25 cellular contexts compared by ENCODE assay signal in genomic region chr6:140002406-140003022, GRCh38.
A peak's percentile ranks its signal among the peaks of the same experiment; 100 is the strongest.
DNase-seq lines count a peak whose midpoint lies in the region; ATAC-seq and TF ChIP-seq lines count a peak whose summit lies in the region.
"Had no signal": no experiment of that assay in that cellular context is flagged by ENCODE, and none has a peak within 500 bp of the region (broad histone marks: within the 10 kb centered on the region; RNA-seq: fewer than 3 reads in every experiment).

No MANE protein-coding gene starts in this region.

- no peak overlapping the region for H2AFZ ChIP-seq in GM23248

- no peaks in the 10 kb centered on the region for H3K9me2 ChIP-seq in GM23248 (ENCODE audit: insufficient read depth)

- no peaks in the 10 kb centered on the region for H3K79me2 ChIP-seq in GM23248 (ENCODE audit: insufficient read depth)

- H3K4me1 ChIP-seq in GM23248 (ENCODE audit: insufficient read depth) = peaks cover 37% of the 10 kb centered on the region
- H3K4me1 ChIP-seq: right atrium auricular region had no signal

- no peaks in the 10 kb centered on the region for H3K9me3 Mint-ChIP-seq in activated CD8-positive, alpha-beta memory T cell treated with anti-CD3 and anti-CD28 coated beads, Interleukin-2, amount 10 ng/mL, durations not matched to agents 7 days and 5 days (ENCODE audit: low read depth)
- H3K9me3 Mint-ChIP-seq: activated CD4-positive, alpha-beta memory T cell treated with anti-CD3 and anti-CD28 coated beads for 36 hours; type B pancreatic cell had no signal

- no peaks in the 10 kb centered on the region for H3K4me1 Mint-ChIP-seq in activated CD8-positive, alpha-beta memory T cell treated with anti-CD3 and anti-CD28 coated beads, Interleukin-2, amount 10 ng/mL, durations not matched to agents 7 days and 5 days
- H3K4me1 Mint-ChIP-seq: naive B cell had no signal

- DNase-seq in GM23248 = peak; percentile 78
- peak; percentile 74 for DNase-seq in fibroblast of the aortic adventitia (ENCODE audit: low read depth)
- no peak for DNase-seq in activated CD8-positive, alpha-beta memory T cell treated with anti-CD3 and anti-CD28 coated beads, Interleukin-2, amount 10 ng/mL, durations not matched to agents 7 days and 5 days
- no peak for DNase-seq in amygdala (lab: John Stamatoyannopoulos, UW)
- no peak for DNase-seq in activated naive CD4-positive, alpha-beta T cell treated with Interleukin-2 at 50 U/mL for 16 hours
- DNase-seq in NCI-H2227 treated with DMSO at 0.1 percent for 48 hours (lab: John Stamatoyannopoulos, UW) = no peak
- DNase-seq: 8988T; activated CD4-positive, alpha-beta memory T cell treated with anti-CD3 and anti-CD28 coated beads for 36 hours; activated CD4-positive, CD25-positive, alpha-beta regulatory T cell; activated gamma-delta T cell treated with Interleukin-2 at 50 U/mL for 16 hours; activated T-cell treated with anti-CD3 and anti-CD28 coated beads for 4 hours; adrenal gland; C1 segment of cervical spinal cord; cortex of kidney; H9; kidney glomerular epithelial cell; naive B cell; NCI-H146; NCI-H2171 treated with DMSO at 0.1 percent for 48 hours; NCI-H69; RPMI8226 had no signal

- CTCF ChIA-PET in activated CD8-positive, alpha-beta memory T cell treated with anti-CD3 and anti-CD28 coated beads, Interleukin-2, amount 10 ng/mL, durations not matched to agents 7 days and 5 days (lab: Charles Lee) = no interaction called here

- no peak overlapping the region for H3K4me3 Mint-ChIP-seq in activated CD8-positive, alpha-beta memory T cell treated with anti-CD3 and anti-CD28 coated beads, Interleukin-2, amount 10 ng/mL, durations not matched to agents 7 days and 5 days
- H3K4me3 Mint-ChIP-seq: activated CD4-positive, alpha-beta memory T cell treated with anti-CD3 and anti-CD28 coated beads for 36 hours; H9; naive B cell; type B pancreatic cell had no signal

- H3K4me3 ChIP-seq in GM23248 = no peak overlapping the region
- H3K4me3 ChIP-seq in fibroblast of the aortic adventitia (ENCODE audit: low read depth, low read length) = no peak overlapping the region
- H3K4me3 ChIP-seq: adrenal gland, right atrium auricular region had no signal

- H3K27me3 ChIP-seq in GM23248 (replicated peaks; ENCODE audit: insufficient read depth) = no peaks in the 10 kb centered on the region
- H3K27me3 ChIP-seq: adrenal gland, right atrium auricular region had no signal

- peak overlapping the region; percentile 61 for H3K4me2 ChIP-seq in GM23248 (ENCODE audit: unreplicated experiment)

- TF ChIP-seq CTCF in 22Rv1 (IDR thresholded peaks at IDR 0.05) (no peak), VCaP (conservative IDR thresholded peaks at IDR 0.05) (no peak), fibroblast of the aortic adventitia (IDR thresholded peaks at IDR 0.05; ENCODE audit: insufficient read depth, low read length) (no peak)

- ATAC-seq in activated CD8-positive, alpha-beta memory T cell treated with anti-CD3 and anti-CD28 coated beads, Interleukin-2, amount 10 ng/mL, durations not matched to agents 7 days and 5 days = no peak

- H3K9ac ChIP-seq in GM23248 = no peak overlapping the region

- no peak overlapping the region for H3K27ac Mint-ChIP-seq in activated CD8-positive, alpha-beta memory T cell treated with anti-CD3 and anti-CD28 coated beads, Interleukin-2, amount 10 ng/mL, durations not matched to agents 7 days and 5 days
- H3K27ac Mint-ChIP-seq: activated CD4-positive, alpha-beta memory T cell treated with anti-CD3 and anti-CD28 coated beads for 36 hours; naive B cell; type B pancreatic cell had no signal

- peak overlapping the region; percentile 81 for H3K27ac ChIP-seq in 22Rv1
- H3K27ac ChIP-seq in GM23248 = peak overlapping the region; percentile 69
- H3K27ac ChIP-seq in VCaP = peak overlapping the region; percentile 61
- H3K27ac ChIP-seq: adrenal gland, right atrium auricular region had no signal

- in situ Hi-C loops in GM23248 (cut with MboI) = no loop called here

- H3K9me3 ChIP-seq in GM23248 (ENCODE audit: low read depth) = no peaks in the 10 kb centered on the region
- H3K9me3 ChIP-seq: adrenal gland, right atrium auricular region had no signal

- 38 to 42% methylated on average over 4 of the region's 4 CpGs for WGBS in GM23248 (ENCODE audit: low coverage in 1 of 2, low lambda C conversion rate in 2 of 2, missing lambda C conversion rate in 2 of 2), 2 experiments

- H3F3A ChIP-seq in GM23248 (ENCODE audit: insufficient read depth) = peaks cover 35% of the 10 kb centered on the region

- H3K27me3 Mint-ChIP-seq in activated CD8-positive, alpha-beta memory T cell treated with anti-CD3 and anti-CD28 coated beads, Interleukin-2, amount 10 ng/mL, durations not matched to agents 7 days and 5 days = no peaks in the 10 kb centered on the region
- H3K27me3 Mint-ChIP-seq: naive B cell, type B pancreatic cell had no signal

- no peaks in the 10 kb centered on the region for H4K20me1 ChIP-seq in GM23248 (ENCODE audit: insufficient read depth)

- H3K36me3 Mint-ChIP-seq in activated CD8-positive, alpha-beta memory T cell treated with anti-CD3 and anti-CD28 coated beads, Interleukin-2, amount 10 ng/mL, durations not matched to agents 7 days and 5 days = no peaks in the 10 kb centered on the region
- H3K36me3 Mint-ChIP-seq: activated CD4-positive, alpha-beta memory T cell treated with anti-CD3 and anti-CD28 coated beads for 36 hours; type B pancreatic cell had no signal

- H3K36me3 ChIP-seq in GM23248 (ENCODE audit: low read depth) = no peaks in the 10 kb centered on the region
- H3K36me3 ChIP-seq: adrenal gland, right atrium auricular region had no signal

Comparison
In these comparisons a context has a peak if more than half of its experiments do, and no peak if none do; other contexts are left out.
1. DNase-seq: peak in GM23248 (single experiment) and fibroblast of the aortic adventitia (single experiment); none in activated CD8-positive, alpha-beta memory T cell treated with anti-CD3 and anti-CD28 coated beads, Interleukin-2, amount 10 ng/mL, durations not matched to agents 7 days and 5 days (single experiment), amygdala (0 of 56), activated naive CD4-positive, alpha-beta T cell treated with Interleukin-2 at 50 U/mL for 16 hours (single experiment) and NCI-H2227 treated with DMSO at 0.1 percent for 48 hours (single experiment).
2. Peak in every context shown above with its lines, with median percentiles within 50 percentile points of each other: H3K27ac ChIP-seq.